1 cellular context compared by ENCODE assay signal in the genomic region with DNA sequence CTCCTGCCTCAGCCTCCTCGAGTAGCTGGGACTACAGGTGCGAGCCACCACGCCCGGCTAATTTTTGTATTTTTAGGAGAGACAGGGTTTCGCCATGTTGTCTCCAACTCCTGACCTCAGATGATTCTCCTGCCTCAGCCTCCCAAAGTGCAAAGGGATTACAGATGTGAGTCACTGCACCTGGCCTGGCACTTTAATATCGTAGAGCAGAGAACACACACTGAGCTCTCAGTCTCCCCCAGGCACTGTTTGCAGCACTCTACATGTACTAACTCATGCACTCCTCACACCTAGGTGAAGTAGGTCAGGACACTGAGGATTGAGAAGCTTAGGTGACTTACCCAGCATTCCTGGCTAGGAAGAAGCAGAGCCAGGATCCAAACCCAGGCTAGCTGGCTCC.
TF ChIP-seq lines count a peak whose summit lies in the region.

No MANE protein-coding gene starts in this region.

TF ChIP-seq in HEK293, 187 proteins besides CTCF, POLR2A, EP300 and RAD21 (continued from another document):
- TF ChIP-seq, protein P1, sequence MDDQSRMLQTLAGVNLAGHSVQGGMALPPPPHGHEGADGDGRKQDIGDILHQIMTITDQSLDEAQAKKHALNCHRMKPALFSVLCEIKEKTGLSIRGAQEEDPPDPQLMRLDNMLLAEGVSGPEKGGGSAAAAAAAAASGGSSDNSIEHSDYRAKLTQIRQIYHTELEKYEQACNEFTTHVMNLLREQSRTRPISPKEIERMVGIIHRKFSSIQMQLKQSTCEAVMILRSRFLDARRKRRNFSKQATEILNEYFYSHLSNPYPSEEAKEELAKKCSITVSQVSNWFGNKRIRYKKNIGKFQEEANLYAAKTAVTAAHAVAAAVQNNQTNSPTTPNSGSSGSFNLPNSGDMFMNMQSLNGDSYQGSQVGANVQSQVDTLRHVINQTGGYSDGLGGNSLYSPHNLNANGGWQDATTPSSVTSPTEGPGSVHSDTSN (CRISPR knock-in tag; IDR thresholded peaks at IDR 0.05), result 0 out of 2 replicates have a peak, but pooled peaks have one; percentile 1
